1 cellular context compared by ENCODE assay signal in the genomic region with DNA sequence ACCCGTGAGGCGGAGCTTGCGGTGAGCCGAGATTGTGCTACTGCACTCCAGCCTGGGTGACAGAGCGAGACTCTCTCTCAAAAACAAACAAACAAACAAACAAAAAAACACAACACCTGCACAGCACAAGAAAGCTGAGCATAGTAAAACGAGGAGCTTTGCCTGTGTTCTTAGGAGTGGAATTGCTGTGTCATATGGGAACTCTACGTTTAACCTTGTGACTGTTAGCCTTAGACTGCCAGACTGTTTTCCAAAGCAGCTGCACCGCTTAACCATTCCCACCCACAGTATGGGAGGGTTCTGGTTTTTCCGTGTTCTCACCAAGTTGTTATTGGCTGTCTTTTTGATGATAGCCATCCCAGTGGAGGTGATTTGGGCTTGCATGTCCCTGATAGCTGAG.
TF ChIP-seq lines count a peak whose summit lies in the region.

No MANE protein-coding gene starts in this region.

TF ChIP-seq in IMR-90, 13 proteins besides CTCF, POLR2A, EP300 and RAD21 (continued from another document):
- TF ChIP-seq, protein P1, sequence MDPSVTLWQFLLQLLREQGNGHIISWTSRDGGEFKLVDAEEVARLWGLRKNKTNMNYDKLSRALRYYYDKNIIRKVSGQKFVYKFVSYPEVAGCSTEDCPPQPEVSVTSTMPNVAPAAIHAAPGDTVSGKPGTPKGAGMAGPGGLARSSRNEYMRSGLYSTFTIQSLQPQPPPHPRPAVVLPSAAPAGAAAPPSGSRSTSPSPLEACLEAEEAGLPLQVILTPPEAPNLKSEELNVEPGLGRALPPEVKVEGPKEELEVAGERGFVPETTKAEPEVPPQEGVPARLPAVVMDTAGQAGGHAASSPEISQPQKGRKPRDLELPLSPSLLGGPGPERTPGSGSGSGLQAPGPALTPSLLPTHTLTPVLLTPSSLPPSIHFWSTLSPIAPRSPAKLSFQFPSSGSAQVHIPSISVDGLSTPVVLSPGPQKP (IDR thresholded peaks at IDR 0.05; ENCODE audit: borderline replicate concordance, low read depth, low read length), result no peak
- TF ChIP-seq NFE2L2 (IDR thresholded peaks at IDR 0.05; ENCODE audit: low read depth, low read length) (no peak), MAZ (IDR thresholded peaks at IDR 0.05; ENCODE audit: borderline replicate concordance, low read depth, low read length) (no peak), RCOR1 (IDR thresholded peaks at IDR 0.05; ENCODE audit: insufficient replicate concordance, low read length) (no peak), FOS (IDR thresholded peaks at IDR 0.05; ENCODE audit: low read depth, low read length) (no peak), BHLHE40 (IDR thresholded peaks at IDR 0.05; ENCODE audit: low read depth, low read length) (no peak), MXI1 (IDR thresholded peaks at IDR 0.05; ENCODE audit: borderline replicate concordance, low read depth, low read length) (no peak), RFX5 (IDR thresholded peaks at IDR 0.05; ENCODE audit: low read depth, low read length) (no peak), MAFK (IDR thresholded peaks at IDR 0.05; ENCODE audit: low read depth, low read length) (no peak), CEBPB (IDR thresholded peaks at IDR 0.05; ENCODE audit: low read depth, low read length) (no peak), SMC3 (IDR thresholded peaks at IDR 0.05; ENCODE audit: low read depth, low read length) (no peak)
- TF ChIP-seq, protein P2, sequence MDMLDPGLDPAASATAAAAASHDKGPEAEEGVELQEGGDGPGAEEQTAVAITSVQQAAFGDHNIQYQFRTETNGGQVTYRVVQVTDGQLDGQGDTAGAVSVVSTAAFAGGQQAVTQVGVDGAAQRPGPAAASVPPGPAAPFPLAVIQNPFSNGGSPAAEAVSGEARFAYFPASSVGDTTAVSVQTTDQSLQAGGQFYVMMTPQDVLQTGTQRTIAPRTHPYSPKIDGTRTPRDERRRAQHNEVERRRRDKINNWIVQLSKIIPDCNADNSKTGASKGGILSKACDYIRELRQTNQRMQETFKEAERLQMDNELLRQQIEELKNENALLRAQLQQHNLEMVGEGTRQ (IDR thresholded peaks at IDR 0.05; ENCODE audit: low read depth, low read length), result no peak
TF ChIP-seq in IMR-90: peak in this region for 0.
